1 cellular context compared by ENCODE assay signal in the genomic region with DNA sequence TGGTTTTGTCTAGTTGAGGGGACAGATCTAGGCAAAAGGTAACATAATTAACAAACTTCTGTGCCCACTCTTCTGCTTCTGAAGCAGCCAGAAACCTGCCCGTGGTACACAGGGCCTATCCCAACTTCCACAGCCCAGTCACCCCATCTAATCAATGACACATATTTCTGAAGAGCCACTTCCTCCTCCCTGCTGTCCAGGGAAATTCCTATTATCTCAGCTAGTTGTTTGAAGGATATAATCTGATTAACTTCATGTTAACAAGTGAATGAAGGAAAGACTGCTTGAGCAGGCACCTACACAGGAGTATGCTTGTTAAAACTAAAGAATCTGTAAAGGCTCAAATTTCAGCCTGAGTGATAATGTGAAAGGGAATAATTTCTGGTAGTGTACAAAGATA.
TF ChIP-seq lines count a peak whose summit lies in the region.

No MANE protein-coding gene starts in this region.

TF ChIP-seq in A549, 52 proteins besides CTCF, POLR2A, EP300 and RAD21 (continued from another document):
- TF ChIP-seq ZC3H11A (IDR thresholded peaks at IDR 0.05) = no peak
- no peak for TF ChIP-seq RFX5 (IDR thresholded peaks at IDR 0.05)
- no peak for TF ChIP-seq FOSL2 (IDR thresholded peaks at IDR 0.05)
- TF ChIP-seq FOSL2 (CRISPR knock-in tag; IDR thresholded peaks at IDR 0.05) = no peak
